ENCODE assay signal across 1 cellular context in the genomic region with DNA sequence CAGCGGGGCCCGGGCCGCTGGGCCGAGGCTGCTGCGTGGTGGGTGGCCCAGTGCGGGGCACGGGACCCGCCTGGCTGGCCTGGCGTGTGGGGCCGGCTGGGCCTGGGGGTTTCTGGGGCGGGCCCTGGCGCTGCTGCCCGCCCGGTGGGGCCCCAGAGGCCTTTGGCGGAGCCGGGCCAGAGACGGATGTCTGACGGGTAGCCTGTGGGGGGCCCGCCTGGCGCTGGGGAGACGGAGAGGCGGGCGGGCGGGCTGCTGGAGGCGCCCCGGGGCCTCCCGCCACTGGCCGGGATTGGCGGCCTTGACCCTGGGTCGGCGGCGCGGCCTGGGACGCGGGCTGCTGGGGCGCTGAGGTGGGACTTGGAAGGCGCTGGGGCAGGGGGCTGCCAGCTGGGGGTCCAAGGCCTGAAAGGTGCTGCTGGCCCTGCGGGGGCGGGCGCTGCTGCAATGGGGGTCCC.
TF ChIP-seq lines count a peak whose summit lies in the region.

No MANE protein-coding gene starts in this region.

TF ChIP-seq in H1, 55 proteins besides CTCF, POLR2A, EP300 and RAD21:
- TF ChIP-seq GTF2F1 (IDR thresholded peaks at IDR 0.05; ENCODE audit: borderline replicate concordance, low read depth, low read length) (no peak), SRF (IDR thresholded peaks at IDR 0.05; ENCODE audit: low read depth, low read length) (no peak), PHF8 (conservative IDR thresholded peaks at IDR 0.05; ENCODE audit: low read depth, low read length) (0 out of 2 replicates have a peak, but pooled peaks have one; percentile 15), HDAC2 (IDR thresholded peaks at IDR 0.05; ENCODE audit: borderline replicate concordance in 1 of 2, low read depth in 2 of 2, low read length in 2 of 2) (no peak), TAF1 (IDR thresholded peaks at IDR 0.05; ENCODE audit: low read depth, low read length) (no peak)
TF ChIP-seq in H1: peak in this region for 1.
